11 cellular contexts compared by ENCODE assay signal in the genomic region with DNA sequence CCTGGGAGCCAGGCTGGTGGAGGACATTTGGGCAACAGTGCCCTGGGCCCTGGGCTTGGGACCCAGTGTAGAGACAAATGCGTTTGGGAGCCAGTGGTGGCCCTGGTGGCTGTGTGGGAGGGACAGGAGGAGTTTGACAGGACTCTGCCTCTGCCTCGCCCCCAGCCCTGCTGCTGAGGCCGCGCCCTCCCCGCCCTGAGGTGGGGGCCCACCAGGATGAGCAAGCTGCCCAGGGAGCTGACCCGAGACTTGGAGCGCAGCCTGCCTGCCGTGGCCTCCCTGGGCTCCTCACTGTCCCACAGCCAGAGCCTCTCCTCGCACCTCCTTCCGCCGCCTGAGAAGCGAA. TPM values are rescaled to one million over a fixed set of nuclear protein-coding genes. Genes with fewer than 3 reads are reported as not detected.
DNase-seq lines count a peak whose midpoint lies in the region; ATAC-seq, FAIRE-seq and TF ChIP-seq lines count a peak whose summit lies in the region.
"Had no signal": no experiment of that assay in that cellular context is flagged by ENCODE, and none has a peak within 500 bp of the region (broad histone marks: within the 10 kb centered on the region; RNA-seq: fewer than 3 reads in every experiment).

No MANE protein-coding gene starts in this region.

- H3K36me3 ChIP-seq in CD4-positive, CD25-positive, alpha-beta regulatory T cell (ENCODE audit: control insufficient read depth, insufficient read depth, low read length) = peaks cover 13% of the 10 kb centered on the region
- H3K36me3 ChIP-seq in GM12878 (ENCODE audit: control insufficient read depth in 2 of 2, insufficient read depth in 2 of 2, low read length in 1 of 2) (peaks cover 7 to 9% of the 10 kb centered on the region in 2 experiments; a peak in 3 of 4 replicates), mesodermal cell (ENCODE audit: control insufficient read depth, insufficient read depth, low read length) (peaks cover 24% of the 10 kb centered on the region), testis (ENCODE audit: low read depth, missing control alignments) (no peaks in the 10 kb centered on the region)

- H3K27me3 ChIP-seq in CD4-positive, CD25-positive, alpha-beta regulatory T cell (ENCODE audit: control insufficient read depth, insufficient read depth, low read length) = no peaks in the 10 kb centered on the region
- H3K27me3 ChIP-seq in GM12878 (replicated peaks in 1 of 2; ENCODE audit: control insufficient read depth in 2 of 2, insufficient read depth in 2 of 2, low read length in 1 of 2) (no peaks in the 10 kb centered on the region), testis (no peaks in the 10 kb centered on the region)
- H3K27me3 ChIP-seq: adrenal gland had no signal

- H3K4me1 ChIP-seq in CD4-positive, CD25-positive, alpha-beta regulatory T cell (ENCODE audit: control insufficient read depth, insufficient read depth, low read length, poor library complexity, severe bottlenecking) = peaks cover 4% of the 10 kb centered on the region
- H3K4me1 ChIP-seq in GM12878 (ENCODE audit: control insufficient read depth, insufficient read depth, low read length) (peaks cover under 1% of the 10 kb centered on the region; the same call in 1 of the 2 replicates), mesodermal cell (ENCODE audit: control insufficient read depth, insufficient read depth, low read length, poor library complexity, severe bottlenecking) (peaks cover 25% of the 10 kb centered on the region), testis (peaks cover 23% of the 10 kb centered on the region)

- no peaks in the 10 kb centered on the region for H3K9me3 ChIP-seq in CD4-positive, CD25-positive, alpha-beta regulatory T cell (ENCODE audit: control insufficient read depth in 2 of 2, low read length in 2 of 2)
- H3K9me3 ChIP-seq in GM12878 (replicated peaks; ENCODE audit: control insufficient read depth, insufficient read depth, low read length) (no peaks in the 10 kb centered on the region), mesodermal cell (ENCODE audit: control insufficient read depth, low read length) (no peaks in the 10 kb centered on the region), testis (no peaks in the 10 kb centered on the region)
- H3K9me3 ChIP-seq: adrenal gland, psoas muscle had no signal

- no peaks in the 10 kb centered on the region; the same call in 1 of the 2 replicates for H3K79me2 ChIP-seq in GM12878 (ENCODE audit: control insufficient read depth, insufficient read depth, low read length)

- H3K27ac Mint-ChIP-seq in CD4-positive, CD25-positive, alpha-beta regulatory T cell = peak overlapping the region in 2 of 3 donors; percentile 49 to 59
- H3K27ac Mint-ChIP-seq in CD14-positive monocyte = no peak overlapping the region

- CTCF ChIA-PET in GM12878 (lab: Yijun Ruan, JAX) = interaction anchor here (0.5 to 8.8 kb wide), 34 partner anchors 9 to 468 kb away, joined by 3 to 100 read pairs (median 6); a partner anchor contains a TSS

- peaks cover 29% of the 10 kb centered on the region for H3K36me3 Mint-ChIP-seq in CD4-positive, CD25-positive, alpha-beta regulatory T cell
- peaks cover 46 to 63% of the 10 kb centered on the region in 2 donors for H3K36me3 Mint-ChIP-seq in CD14-positive monocyte

- TF ChIP-seq RAD21 in GM12878 (IDR thresholded peaks at IDR 0.05; ENCODE audit: insufficient read depth, low read depth, low read length) = no peak

- ATAC-seq in CD4-positive, CD25-positive, alpha-beta regulatory T cell (ENCODE audit: low read depth in 2 of 2) = no peak
- peak; percentile 32; the same call in 2 of the 3 replicates for ATAC-seq in GM12878

- peaks cover 4 to 56% (median 35%) of the 10 kb centered on the region in 4 donors for H3K4me1 Mint-ChIP-seq in CD4-positive, CD25-positive, alpha-beta regulatory T cell
- peaks cover 23% of the 10 kb centered on the region for H3K4me1 Mint-ChIP-seq in CD14-positive monocyte

- no peak overlapping the region for H3K27ac ChIP-seq in CD4-positive, CD25-positive, alpha-beta regulatory T cell (ENCODE audit: insufficient read depth, low read length, poor library complexity, severe bottlenecking)
- H3K27ac ChIP-seq in GM12878 (ENCODE audit: control insufficient read depth, insufficient read depth) (no peak overlapping the region), mesodermal cell (ENCODE audit: low read depth, low read length, severe bottlenecking) (peak overlapping the region; percentile 75), testis (peak overlapping the region in 1 of 2 donors; percentile 15)
- H3K27ac ChIP-seq: psoas muscle had no signal

- H2AFZ ChIP-seq in GM12878 (ENCODE audit: control insufficient read depth, low read depth, low read length) = no peak overlapping the region

- no peak for TF ChIP-seq POLR2A in GM12878 (IDR thresholded peaks at IDR 0.05; ENCODE audit: low read depth, low read length)
- TF ChIP-seq POLR2A in testis (IDR thresholded peaks at IDR 0.05) = no peak

- RAD21 ChIA-PET in GM12878 (lab: Charles Lee; ENCODE audit: unreplicated experiment) = interaction anchor here (0.6 to 1.5 kb wide), 8 partner anchors 22 to 212 kb away, joined by 3 to 8 read pairs (median 3); a partner anchor contains a TSS

- POLR2A ChIA-PET in GM12878 (lab: Charles Lee) = interaction anchor here (0.6 to 0.7 kb wide), 2 partner anchors 60 to 318 kb away, joined by 3 read pairs; no protein-coding TSS in a partner anchor

- no peaks in the 10 kb centered on the region for H4K20me1 ChIP-seq in GM12878 (ENCODE audit: control insufficient read depth, insufficient read depth)

- DNase-seq in CD4-positive, CD25-positive, alpha-beta regulatory T cell = no peak
- DNase-seq in GM12878 (ENCODE audit: low read depth, low spot score) (no peak), CD14-positive monocyte (ENCODE audit: low spot score) (no peak), testis (no peak), DMS 273 treated with DMSO at 0.1 percent for 48 hours (lab: John Stamatoyannopoulos, UW) (no peak)
- DNase-seq: IMR-90, NCI-H1105 had no signal

- no peak overlapping the region for H3K4me3 ChIP-seq in CD4-positive, CD25-positive, alpha-beta regulatory T cell (ENCODE audit: low read depth, low read length)
- no peak overlapping the region for H3K4me3 ChIP-seq in GM12878
- H3K4me3 ChIP-seq in mesodermal cell (ENCODE audit: extremely low read depth, insufficient read depth, low read length, poor library complexity, severe bottlenecking) = no peak overlapping the region
- no peak overlapping the region for H3K4me3 ChIP-seq in testis
- H3K4me3 ChIP-seq: adrenal gland, psoas muscle had no signal

- SMC1A ChIA-PET in GM12878 (lab: Charles Lee; ENCODE audit: uncharacterized antibody, unreplicated experiment) = interaction anchor here (0.5 to 1.5 kb wide), 8 partner anchors 9 to 231 kb away, joined by 3 to 11 read pairs (median 4); a partner anchor contains a TSS

- in situ Hi-C loops in GM12878 (cut with MboI) = no loop called here

- no peak for FAIRE-seq in GM12878 (lab: Jason Lieb, UNC)

- no peak overlapping the region for H3K4me3 Mint-ChIP-seq in CD4-positive, CD25-positive, alpha-beta regulatory T cell
- no peak overlapping the region for H3K4me3 Mint-ChIP-seq in CD14-positive monocyte

- H3K9me3 Mint-ChIP-seq in CD4-positive, CD25-positive, alpha-beta regulatory T cell = no peaks in the 10 kb centered on the region
- H3K9me3 Mint-ChIP-seq in CD14-positive monocyte = no peaks in the 10 kb centered on the region

- TF ChIP-seq EP300 in GM12878 (IDR thresholded peaks at IDR 0.05; ENCODE audit: borderline replicate concordance in 1 of 2, control insufficient read depth in 1 of 2, low read depth in 2 of 2, low read length in 2 of 2) = no peak

- no peak overlapping the region for H3K9ac ChIP-seq in GM12878 (ENCODE audit: control insufficient read depth, insufficient read depth, low read length)

- H3K4me2 ChIP-seq in GM12878 (ENCODE audit: control insufficient read depth, insufficient read depth) = no peak overlapping the region

- no TSS peak for BruUV-seq in GM12878 (replicated peaks; lab: Mats Ljungman, UMichigan)

- 64% methylated on average over 10 of the region's 12 CpGs for WGBS in GM12878 (ENCODE audit: insufficient coverage, insufficient replicate concordance, low lambda C conversion rate, missing lambda C conversion rate)
- 81 to 83% methylated on average over 8 to 10 of the region's 12 CpGs for WGBS in mesodermal cell (ENCODE audit: insufficient coverage in 2 of 2), 2 experiments
- WGBS in testis, 2 donors = 84 to 100% methylated on average over 1 to 12 of the region's 12 CpGs

- no peaks in the 10 kb centered on the region for H3K27me3 Mint-ChIP-seq in CD4-positive, CD25-positive, alpha-beta regulatory T cell
- H3K27me3 Mint-ChIP-seq in CD14-positive monocyte (ENCODE audit: low read depth in 3 of 3) = peaks cover 0 to 3% (median 1%) of the 10 kb centered on the region in 3 donors

- intact Hi-C loops in GM12878 (cut with micrococcal nuclease; ENCODE audit: unreplicated experiment) (no loop called here), CD14-positive monocyte (cut with micrococcal nuclease) (no loop called here), testis (cut with DNase I; ENCODE audit: low total_unique reads) (no loop called here)

- TF ChIP-seq CTCF in GM12878 (IDR thresholded peaks at IDR 0.05 in 2 of 3, conservative IDR thresholded peaks at IDR 0.05 in 1 of 3; ENCODE audit: control insufficient read depth in 2 of 3, extremely low read depth in 1 of 3, insufficient read depth in 1 of 3, low read depth in 3 of 3, low read length in 3 of 3) (no peak), CD14-positive monocyte (IDR thresholded peaks at IDR 0.05) (no peak), testis (IDR thresholded peaks at IDR 0.05) (no peak)

RNA-seq across cellular contexts. Expression of a gene that starts 11.9 kb away (rescaled TPM):
- total RNA-seq in CD4-positive, CD25-positive, alpha-beta regulatory T cell = 3.4 TPM
- under 1 TPM in 1 of 4 donors, not detected in 3; 0.07 TPM for polyA plus RNA-seq in CD4-positive, CD25-positive, alpha-beta regulatory T cell
- 1.4 and 2.3 TPM in 2 replicates for total RNA-seq in GM12878 (2013; cell fraction: nucleolus; rRNA removed)
- total RNA-seq in GM12878 (2014; rRNA removed) (0.17 and 0.33 TPM in 2 replicates), GM12878 (2014; rRNA removed; fragmentation: Illumina TruSeq; extraction: Trizol) (0.32 and 0.36 TPM in 2 replicates), GM12878 (2021) (0.69 and 0.95 TPM in 2 replicates), testis (1 to 10 TPM; 3.0 to 6.0 TPM)
- polyA plus RNA-seq in GM12878 (2011; ENCODE audit: low read depth) = 0.18 TPM
- polyA plus RNA-seq in GM12878 (2011; rRNA removed) (0.39 and 0.40 TPM in 2 replicates), GM12878 (2014; fragmentation: Illumina TruSeq; extraction: Trizol) (0.25 TPM in 1 of 2 replicates, not detected in the other), GM12878 (2014; fragmentation: Nextera tagmentation; extraction: Ambion mirVana) (not detected), GM12878 (2014; rRNA removed) (0.76 and 1.0 TPM in 2 replicates), GM12878 (2016; fragmentation: Nextera tagmentation; extraction: Ambion mirVana) (under 1 TPM in 1 of 2 experiments, not detected in 1; 0.18 TPM), CD14-positive monocyte (not detected), testis (ENCODE audit: insufficient read depth, low read depth, low replicate concordance) (49.8 TPM)
- 0.25 and 0.33 TPM in 2 replicates for polyA plus RNA-seq in GM12878 (2011; cell fraction: cytosol; rRNA removed)
- polyA plus RNA-seq in GM12878 (2011; cell fraction: nucleus; rRNA removed) = 6.5 and 7.0 TPM in 2 replicates
- polyA plus RNA-seq in GM12878 (2012) = 0.45 and 0.47 TPM in 2 replicates
- polyA minus RNA-seq in GM12878 (2011; rRNA and poly(A)+ RNA removed) = 0.51 and 1.8 TPM in 2 replicates
- polyA minus RNA-seq in GM12878 (2011; cell fraction: cytosol; rRNA and poly(A)+ RNA removed) = not detected in 2 replicates
- 2.1 and 3.7 TPM in 2 replicates for polyA minus RNA-seq in GM12878 (2011; cell fraction: nucleus; rRNA and poly(A)+ RNA removed)
- 1.3 TPM for polyA plus RNA-seq in mesodermal cell (2013, experiment 1 of 2)
- polyA plus RNA-seq in mesodermal cell (2013, experiment 2 of 2) = 0.96 TPM

RNA-seq across cellular contexts. Expression of a gene that starts 15.0 kb away (rescaled TPM):
- 1.2 TPM for total RNA-seq in CD4-positive, CD25-positive, alpha-beta regulatory T cell
- polyA plus RNA-seq in CD4-positive, CD25-positive, alpha-beta regulatory T cell = not detected
- total RNA-seq in GM12878 (2013; cell fraction: nucleolus; rRNA removed) = not detected in 2 replicates
- not detected in 2 replicates for total RNA-seq in GM12878 (2014; rRNA removed)
- total RNA-seq in GM12878 (2014; rRNA removed; fragmentation: Illumina TruSeq; extraction: Trizol) = not detected in 2 replicates
- total RNA-seq in GM12878 (2021) = not detected in 2 replicates
- polyA plus RNA-seq in GM12878 (2011; ENCODE audit: low read depth) = not detected
- polyA plus RNA-seq in GM12878 (2011; rRNA removed) = not detected in 2 replicates
- not detected in 2 replicates for polyA plus RNA-seq in GM12878 (2011; cell fraction: cytosol; rRNA removed)
- 0.12 TPM in 1 of 2 replicates, not detected in the other for polyA plus RNA-seq in GM12878 (2011; cell fraction: nucleus; rRNA removed)
- not detected in 2 replicates for polyA plus RNA-seq in GM12878 (2012)
- polyA plus RNA-seq in GM12878 (2014; fragmentation: Illumina TruSeq; extraction: Trizol) = not detected in 2 replicates
- polyA plus RNA-seq in GM12878 (2014; fragmentation: Nextera tagmentation; extraction: Ambion mirVana) = not detected
- 0.24 TPM in 1 of 2 replicates, not detected in the other for polyA plus RNA-seq in GM12878 (2014; rRNA removed)
- not detected for polyA plus RNA-seq in GM12878 (2016; fragmentation: Nextera tagmentation; extraction: Ambion mirVana)
- polyA minus RNA-seq in GM12878 (2011; rRNA and poly(A)+ RNA removed) = not detected in 2 replicates
- not detected in 2 replicates for polyA minus RNA-seq in GM12878 (2011; cell fraction: cytosol; rRNA and poly(A)+ RNA removed)
- not detected in 2 replicates for polyA minus RNA-seq in GM12878 (2011; cell fraction: nucleus; rRNA and poly(A)+ RNA removed)
- polyA plus RNA-seq in mesodermal cell (2013, experiment 1 of 2) = 0.66 TPM
- 0.66 TPM for polyA plus RNA-seq in mesodermal cell (2013, experiment 2 of 2)
- polyA plus RNA-seq in CD14-positive monocyte = not detected
- total RNA-seq in testis = 1 to 10 TPM; 2.6 to 2.7 TPM
- polyA plus RNA-seq in testis (ENCODE audit: insufficient read depth, low read depth, low replicate concordance) = 2.9 TPM
- total RNA-seq: IMR-90, OCI-LY7 had no signal
- polyA plus RNA-seq: IMR-90 had no signal

RNA-seq across cellular contexts. Expression of a gene that starts 16.3 kb away (rescaled TPM):
- 95.9 TPM for total RNA-seq in CD4-positive, CD25-positive, alpha-beta regulatory T cell
- polyA plus RNA-seq in CD4-positive, CD25-positive, alpha-beta regulatory T cell = 10 to 100 TPM; 45.4 to 48.6 (median 46.5) TPM
- total RNA-seq in GM12878 (2013; cell fraction: nucleolus; rRNA removed) = 48.2 and 60.1 TPM in 2 replicates
- total RNA-seq in GM12878 (2014; rRNA removed) (16.4 and 21.5 TPM in 2 replicates), GM12878 (2014; rRNA removed; fragmentation: Illumina TruSeq; extraction: Trizol) (14.3 and 15.8 TPM in 2 replicates), GM12878 (2021) (46.3 and 48.2 TPM in 2 replicates), testis (100 to 1,000 TPM; 265 to 352 TPM)
- polyA plus RNA-seq in GM12878 (2011; ENCODE audit: low read depth) = 19.2 TPM
- polyA plus RNA-seq in GM12878 (2011; rRNA removed) (34.0 and 57.7 TPM in 2 replicates), GM12878 (2014; fragmentation: Illumina TruSeq; extraction: Trizol) (17.7 and 24.8 TPM in 2 replicates), GM12878 (2014; fragmentation: Nextera tagmentation; extraction: Ambion mirVana) (1 to 10 TPM in 1 of 2 experiments, under 1 TPM in 1; 0.08 to 1.4 TPM), GM12878 (2014; rRNA removed) (41.0 and 62.7 TPM in 2 replicates), GM12878 (2016; fragmentation: Nextera tagmentation; extraction: Ambion mirVana) (10 to 100 TPM; 30.2 to 38.8 TPM), CD14-positive monocyte (10 to 100 TPM; 35.1 to 45.3 TPM), testis (ENCODE audit: insufficient read depth, low read depth, low replicate concordance) (102 TPM)
- polyA plus RNA-seq in GM12878 (2011; cell fraction: cytosol; rRNA removed) = 65.6 and 91.8 TPM in 2 replicates
- polyA plus RNA-seq in GM12878 (2011; cell fraction: nucleus; rRNA removed) = 250 and 312 TPM in 2 replicates
- 37.5 and 41.9 TPM in 2 replicates for polyA plus RNA-seq in GM12878 (2012)
- polyA minus RNA-seq in GM12878 (2011; rRNA and poly(A)+ RNA removed) = 72.9 and 96.0 TPM in 2 replicates
- 24.6 and 26.1 TPM in 2 replicates for polyA minus RNA-seq in GM12878 (2011; cell fraction: cytosol; rRNA and poly(A)+ RNA removed)
- 58.8 and 76.0 TPM in 2 replicates for polyA minus RNA-seq in GM12878 (2011; cell fraction: nucleus; rRNA and poly(A)+ RNA removed)
- 45.9 TPM for polyA plus RNA-seq in mesodermal cell (2013, experiment 1 of 2)
- polyA plus RNA-seq in mesodermal cell (2013, experiment 2 of 2) = 35.0 TPM

RNA-seq across cellular contexts. Expression of a gene that starts 26.5 kb away (rescaled TPM):
- not detected for total RNA-seq in CD4-positive, CD25-positive, alpha-beta regulatory T cell
- not detected for polyA plus RNA-seq in CD4-positive, CD25-positive, alpha-beta regulatory T cell
- total RNA-seq in GM12878 (2013; cell fraction: nucleolus; rRNA removed) = not detected in 2 replicates
- not detected in 2 replicates for total RNA-seq in GM12878 (2014; rRNA removed)
- total RNA-seq in GM12878 (2014; rRNA removed; fragmentation: Illumina TruSeq; extraction: Trizol) = not detected in 2 replicates
- not detected in 2 replicates for total RNA-seq in GM12878 (2021)
- polyA plus RNA-seq in GM12878 (2011; ENCODE audit: low read depth) = not detected
- 0.08 and 0.10 TPM in 2 replicates for polyA plus RNA-seq in GM12878 (2011; rRNA removed)
- polyA plus RNA-seq in GM12878 (2011; cell fraction: cytosol; rRNA removed) = 0.15 and 0.24 TPM in 2 replicates
- 0.10 TPM in 1 of 2 replicates, not detected in the other for polyA plus RNA-seq in GM12878 (2011; cell fraction: nucleus; rRNA removed)
- not detected in 2 replicates for polyA plus RNA-seq in GM12878 (2012)
- polyA plus RNA-seq in GM12878 (2014; fragmentation: Illumina TruSeq; extraction: Trizol) = not detected in 2 replicates
- not detected for polyA plus RNA-seq in GM12878 (2014; fragmentation: Nextera tagmentation; extraction: Ambion mirVana)
- polyA plus RNA-seq in GM12878 (2014; rRNA removed) = not detected in 2 replicates
- polyA plus RNA-seq in GM12878 (2016; fragmentation: Nextera tagmentation; extraction: Ambion mirVana) = not detected
- not detected in 2 replicates for polyA minus RNA-seq in GM12878 (2011; rRNA and poly(A)+ RNA removed)
- not detected in 2 replicates for polyA minus RNA-seq in GM12878 (2011; cell fraction: cytosol; rRNA and poly(A)+ RNA removed)
- not detected in 2 replicates for polyA minus RNA-seq in GM12878 (2011; cell fraction: nucleus; rRNA and poly(A)+ RNA removed)
- 0.37 TPM for polyA plus RNA-seq in mesodermal cell (2013, experiment 1 of 2)
- polyA plus RNA-seq in mesodermal cell (2013, experiment 2 of 2) = 0.56 TPM
- polyA plus RNA-seq in CD14-positive monocyte = not detected
- 10 to 100 TPM; 22.4 to 24.3 TPM for total RNA-seq in testis
- polyA plus RNA-seq in testis (ENCODE audit: insufficient read depth, low read depth, low replicate concordance) = 63.1 TPM
- total RNA-seq: IMR-90, OCI-LY7 had no signal
- polyA plus RNA-seq: IMR-90 had no signal

RNA-seq across cellular contexts. Expression of a gene that starts 34.6 kb away (rescaled TPM):
- 28.0 TPM for total RNA-seq in CD4-positive, CD25-positive, alpha-beta regulatory T cell
- 10 to 100 TPM; 15.2 to 23.3 (median 17.5) TPM for polyA plus RNA-seq in CD4-positive, CD25-positive, alpha-beta regulatory T cell
- 8.9 and 11.4 TPM in 2 replicates for total RNA-seq in GM12878 (2013; cell fraction: nucleolus; rRNA removed)
- total RNA-seq in GM12878 (2014; rRNA removed) = 6.4 and 7.4 TPM in 2 replicates
- total RNA-seq in GM12878 (2014; rRNA removed; fragmentation: Illumina TruSeq; extraction: Trizol) = 2.7 and 4.3 TPM in 2 replicates
- total RNA-seq in GM12878 (2021) = 10.0 and 10.5 TPM in 2 replicates
- polyA plus RNA-seq in GM12878 (2011; ENCODE audit: low read depth) = 5.0 TPM
- polyA plus RNA-seq in GM12878 (2011; rRNA removed) = 2.8 and 6.6 TPM in 2 replicates
- polyA plus RNA-seq in GM12878 (2011; cell fraction: cytosol; rRNA removed) = 7.8 and 10.7 TPM in 2 replicates
- polyA plus RNA-seq in GM12878 (2011; cell fraction: nucleus; rRNA removed) = 37.7 and 38.6 TPM in 2 replicates
- polyA plus RNA-seq in GM12878 (2012) = 7.1 and 9.7 TPM in 2 replicates
- 2.6 and 5.1 TPM in 2 replicates for polyA plus RNA-seq in GM12878 (2014; fragmentation: Illumina TruSeq; extraction: Trizol)
- polyA plus RNA-seq in GM12878 (2014; fragmentation: Nextera tagmentation; extraction: Ambion mirVana) = 1 to 10 TPM in 1 of 2 experiments, under 1 TPM in 1; 0.21 to 1.2 TPM
- 5.6 and 8.4 TPM in 2 replicates for polyA plus RNA-seq in GM12878 (2014; rRNA removed)
- 1 to 10 TPM; 4.9 to 5.9 TPM for polyA plus RNA-seq in GM12878 (2016; fragmentation: Nextera tagmentation; extraction: Ambion mirVana)
- polyA minus RNA-seq in GM12878 (2011; rRNA and poly(A)+ RNA removed) = 5.3 and 11.6 TPM in 2 replicates
- 2.1 and 4.2 TPM in 2 replicates for polyA minus RNA-seq in GM12878 (2011; cell fraction: cytosol; rRNA and poly(A)+ RNA removed)
- 2.8 and 7.3 TPM in 2 replicates for polyA minus RNA-seq in GM12878 (2011; cell fraction: nucleus; rRNA and poly(A)+ RNA removed)
- polyA plus RNA-seq in mesodermal cell (2013, experiment 1 of 2) = 7.4 TPM
- polyA plus RNA-seq in mesodermal cell (2013, experiment 2 of 2) = 7.5 TPM
- 1 to 10 TPM; 8.3 to 9.2 TPM for polyA plus RNA-seq in CD14-positive monocyte
- total RNA-seq in testis = 10 to 100 TPM; 28.6 to 37.4 TPM
- 21.1 TPM for polyA plus RNA-seq in testis (ENCODE audit: insufficient read depth, low read depth, low replicate concordance)

Comparison
In these comparisons a context has a peak if more than half of its experiments do, and no peak if none do; other contexts are left out.
1. H3K27ac Mint-ChIP-seq: peak in CD4-positive, CD25-positive, alpha-beta regulatory T cell (2 of 3); none in CD14-positive monocyte (0 of 7).